In genomic region chr2:197391220-197391717, GRCh38 we compare ENCODE assay signal across 17 cellular contexts. TPM values are rescaled to one million over a fixed set of nuclear protein-coding genes. Genes with fewer than 3 reads are reported as not detected.
A peak's percentile ranks its signal among the peaks of the same experiment; 100 is the strongest.
DNase-seq lines count a peak whose midpoint lies in the region; ATAC-seq, FAIRE-seq and TF ChIP-seq lines count a peak whose summit lies in the region.
"Had no signal": no experiment of that assay in that cellular context is flagged by ENCODE, and none has a peak within 500 bp of the region (broad histone marks: within the 10 kb centered on the region; RNA-seq: fewer than 3 reads in every experiment).

No MANE protein-coding gene starts in this region.

- no peak for TF ChIP-seq RAD21 in HepG2 (CRISPR knock-in tag; IDR thresholded peaks at IDR 0.05)

- intact Hi-C loops in activated CD8-positive, alpha-beta T cell treated with anti-CD3 and anti-CD28 coated beads for 36 hours (cut with micrococcal nuclease) = no loop called here
- intact Hi-C loops in HepG2 (cut with micrococcal nuclease; ENCODE audit: unreplicated experiment) = loop anchor here (10.0 kb wide), 1 partner anchor 314 kb away; the partner anchor contains the start of gene MARS2
- intact Hi-C loops in right lobe of liver (cut with DNase I) = loop anchor here in 1 of 2 donors (10.0 kb wide), 1 partner anchor 84 kb away; no protein-coding TSS in a partner anchor
- intact Hi-C loops in mammary epithelial cell (cut with micrococcal nuclease) = no loop called here

- no peaks in the 10 kb centered on the region for H3K79me2 ChIP-seq in HepG2 (ENCODE audit: insufficient read depth, low read length)
- H3K79me2 ChIP-seq in mammary epithelial cell (ENCODE audit: insufficient read depth, low read length) = peaks cover 2% of the 10 kb centered on the region

- in situ Hi-C loops in HepG2 (cut with HindIII; ENCODE audit: extremely low pct_ligation_motif_present, low pct_unique_long_range_greater_than_20kb) (loop anchor here (25.0 kb wide), 1 partner anchor 629 kb away; no protein-coding TSS in a partner anchor), mammary epithelial cell (cut with MboI; ENCODE audit: low sequenced_read_pairs in 2 of 2) (loop anchor here in 1 of 2 donors (25.0 kb wide), 1 partner anchor 204 kb away; no protein-coding TSS in a partner anchor)

- FAIRE-seq in HepG2 (lab: Jason Lieb, UNC) = no peak

- WGBS in HepG2 (ENCODE audit: low lambda C conversion rate) = 100% methylated on average over 1 of the region's 1 CpG
- WGBS in right lobe of liver (ENCODE audit: insufficient coverage, low coverage, low lambda C conversion rate, missing lambda C conversion rate) = 91% methylated on average over 1 of the region's 1 CpG
- 100% methylated on average over 1 of the region's 1 CpG for WGBS in mammary epithelial cell (ENCODE audit: low coverage, missing lambda C conversion rate)

- POLR2A ChIA-PET in activated CD8-positive, alpha-beta T cell treated with anti-CD3 and anti-CD28 coated beads, Interleukin-2, amount 10 ng/mL, durations not matched to agents 7 days and 5 days (lab: Charles Lee) = no interaction called here
- POLR2A ChIA-PET in activated CD8-positive, alpha-beta T cell treated with anti-CD3 and anti-CD28 coated beads for 36 hours (lab: Charles Lee) = no interaction called here
- POLR2A ChIA-PET in HepG2 (lab: Yijun Ruan, JAX) = interaction anchor here (1.2 kb wide), 1 partner anchor 109 kb away, joined by 3 read pairs; the partner anchor contains the start of gene HSPD1

- H3K4me3 Mint-ChIP-seq in activated CD8-positive, alpha-beta T cell treated with anti-CD3 and anti-CD28 coated beads, Interleukin-2, amount 10 ng/mL, durations not matched to agents 7 days and 5 days = no peak overlapping the region
- H3K4me3 Mint-ChIP-seq in activated CD8-positive, alpha-beta T cell treated with anti-CD3 and anti-CD28 coated beads for 36 hours = no peak overlapping the region
- no peak overlapping the region for H3K4me3 Mint-ChIP-seq in activated naive CD8-positive, alpha-beta T cell treated with anti-CD3 and anti-CD28 coated beads for 36 hours
- H3K4me3 Mint-ChIP-seq: HFFc6 had no signal

- H3K27me3 ChIP-seq in HepG2 (ENCODE audit: control insufficient read depth in 1 of 2, insufficient read depth in 2 of 2, low read length in 2 of 2) = no peaks in the 10 kb centered on the region
- H3K27me3 ChIP-seq in right lobe of liver = no peaks in the 10 kb centered on the region
- H3K27me3 ChIP-seq in foreskin keratinocyte = no peaks in the 10 kb centered on the region
- no peaks in the 10 kb centered on the region for H3K27me3 ChIP-seq in mammary epithelial cell (ENCODE audit: insufficient read depth, low read length)
- H3K27me3 ChIP-seq: BLaER1 had no signal

- no peak overlapping the region for H3K27ac Mint-ChIP-seq in activated CD8-positive, alpha-beta T cell treated with anti-CD3 and anti-CD28 coated beads, Interleukin-2, amount 10 ng/mL, durations not matched to agents 7 days and 5 days
- no peak overlapping the region for H3K27ac Mint-ChIP-seq in activated CD8-positive, alpha-beta T cell treated with anti-CD3 and anti-CD28 coated beads for 36 hours
- peak overlapping the region; percentile 52 for H3K27ac Mint-ChIP-seq in activated naive CD8-positive, alpha-beta T cell treated with anti-CD3 and anti-CD28 coated beads for 36 hours
- H3K27ac Mint-ChIP-seq: HFFc6 had no signal

- peaks cover 14 to 42% of the 10 kb centered on the region in 2 experiments for H3K36me3 ChIP-seq in HepG2 (replicated peaks in 1 of 2; ENCODE audit: control insufficient read depth in 1 of 2, insufficient read depth in 2 of 2, low read length in 2 of 2)
- peaks cover 0 to 58% (median 26%) of the 10 kb centered on the region in 4 donors for H3K36me3 ChIP-seq in right lobe of liver
- peaks cover 29% of the 10 kb centered on the region for H3K36me3 ChIP-seq in mammary epithelial cell (ENCODE audit: insufficient read depth, low read length)

- H3K9me3 ChIP-seq in HepG2 (ENCODE audit: low read length) (no peaks in the 10 kb centered on the region), right lobe of liver (no peaks in the 10 kb centered on the region), mammary epithelial cell (replicated peaks; ENCODE audit: insufficient read depth, low read length) (no peaks in the 10 kb centered on the region)
- H3K9me3 ChIP-seq: BLaER1 had no signal

- no peak for TF ChIP-seq POLR2A in HepG2 (IDR thresholded peaks at IDR 0.05; ENCODE audit: insufficient read depth in 1 of 2, low read depth in 2 of 2, low read length in 2 of 2)
- no peak for TF ChIP-seq POLR2A in right lobe of liver (IDR thresholded peaks at IDR 0.05)

- ATAC-seq in activated CD8-positive, alpha-beta T cell treated with anti-CD3 and anti-CD28 coated beads, Interleukin-2, amount 10 ng/mL, durations not matched to agents 7 days and 5 days = peak; percentile 11
- ATAC-seq in activated CD8-positive, alpha-beta T cell treated with anti-CD3 and anti-CD28 coated beads for 36 hours = no peak
- ATAC-seq in HepG2 (peak; percentile 13), right lobe of liver (no peak), foreskin keratinocyte (peak; percentile 16), GM19397 (IDR thresholded peaks at IDR 0.05; ENCODE audit: unreplicated experiment) (no peak)

- H3K36me3 Mint-ChIP-seq in activated CD8-positive, alpha-beta T cell treated with anti-CD3 and anti-CD28 coated beads, Interleukin-2, amount 10 ng/mL, durations not matched to agents 7 days and 5 days (ENCODE audit: low read depth) = peaks cover 41% of the 10 kb centered on the region
- H3K36me3 Mint-ChIP-seq in activated CD8-positive, alpha-beta T cell treated with anti-CD3 and anti-CD28 coated beads for 36 hours (ENCODE audit: low read depth) = peaks cover 34% of the 10 kb centered on the region
- peaks cover 19% of the 10 kb centered on the region for H3K36me3 Mint-ChIP-seq in activated naive CD8-positive, alpha-beta T cell treated with anti-CD3 and anti-CD28 coated beads for 36 hours

- H3K4me1 ChIP-seq in HepG2 (ENCODE audit: insufficient read depth, low read length) = no peaks in the 10 kb centered on the region
- no peaks in the 10 kb centered on the region for H3K4me1 ChIP-seq in right lobe of liver
- no peaks in the 10 kb centered on the region for H3K4me1 ChIP-seq in foreskin keratinocyte
- H3K4me1 ChIP-seq in mammary epithelial cell (ENCODE audit: insufficient read depth, low read length) = no peaks in the 10 kb centered on the region
- H3K4me1 ChIP-seq: BLaER1 had no signal

- no peak for TF ChIP-seq CTCF in activated CD8-positive, alpha-beta T cell treated with anti-CD3 and anti-CD28 coated beads for 36 hours (IDR thresholded peaks at IDR 0.05)
- TF ChIP-seq CTCF in HepG2 (CRISPR knock-in tag; IDR thresholded peaks at IDR 0.05) = no peak
- TF ChIP-seq CTCF in right lobe of liver (IDR thresholded peaks at IDR 0.05) = no peak
- no peak for TF ChIP-seq CTCF in foreskin keratinocyte (conservative IDR thresholded peaks at IDR 0.05)
- no peak for TF ChIP-seq CTCF in mammary epithelial cell (conservative IDR thresholded peaks at IDR 0.05 in 1 of 2, IDR thresholded peaks at IDR 0.05 in 1 of 2; ENCODE audit: extremely low read depth in 1 of 2, insufficient read depth in 1 of 2, low read depth in 1 of 2, low read length in 2 of 2)

- TF ChIP-seq EP300 in HepG2 (IDR thresholded peaks at IDR 0.05; ENCODE audit: low read depth in 2 of 2, low read length in 2 of 2) (no peak), HepG2 (CRISPR knock-in tag; IDR thresholded peaks at IDR 0.05; ENCODE audit: borderline replicate concordance) (no peak)

- no peaks in the 10 kb centered on the region for H4K20me1 ChIP-seq in HepG2 (ENCODE audit: insufficient read depth, low read length)
- peaks cover 2% of the 10 kb centered on the region for H4K20me1 ChIP-seq in mammary epithelial cell (ENCODE audit: insufficient read depth, low read length)

- H3K27ac ChIP-seq in HepG2 (ENCODE audit: extremely low read length, insufficient read depth, low read length) (no peak overlapping the region), right lobe of liver (no peak overlapping the region), foreskin keratinocyte (no peak overlapping the region), mammary epithelial cell (ENCODE audit: insufficient read depth, low read depth, low read length) (no peak overlapping the region)
- H3K27ac ChIP-seq: 22Rv1, BLaER1, HL-60 had no signal

- no peaks in the 10 kb centered on the region for H3K9me3 Mint-ChIP-seq in activated CD8-positive, alpha-beta T cell treated with anti-CD3 and anti-CD28 coated beads, Interleukin-2, amount 10 ng/mL, durations not matched to agents 7 days and 5 days (ENCODE audit: insufficient read depth)
- no peaks in the 10 kb centered on the region for H3K9me3 Mint-ChIP-seq in activated CD8-positive, alpha-beta T cell treated with anti-CD3 and anti-CD28 coated beads for 36 hours
- H3K9me3 Mint-ChIP-seq in activated naive CD8-positive, alpha-beta T cell treated with anti-CD3 and anti-CD28 coated beads for 36 hours = no peaks in the 10 kb centered on the region
- H3K9me3 Mint-ChIP-seq: HFFc6 had no signal

- CTCF ChIA-PET in activated CD8-positive, alpha-beta T cell treated with anti-CD3 and anti-CD28 coated beads, Interleukin-2, amount 10 ng/mL, durations not matched to agents 7 days and 5 days (lab: Charles Lee) = no interaction called here
- CTCF ChIA-PET in activated CD8-positive, alpha-beta T cell treated with anti-CD3 and anti-CD28 coated beads for 36 hours (lab: Charles Lee) = no interaction called here
- CTCF ChIA-PET in HepG2 (lab: Yijun Ruan, JAX; ENCODE audit: low intra/inter-chr PET ratio, low total read pairs) (no interaction called here), mammary epithelial cell (lab: Charles Lee; ENCODE audit: low non-redundant PET) (no interaction called here)

- H3K4me2 ChIP-seq in HepG2 (ENCODE audit: low read depth, low read length) (no peak overlapping the region), mammary epithelial cell (ENCODE audit: insufficient read depth, low read depth, low read length) (no peak overlapping the region)
- H3K4me2 ChIP-seq: BLaER1 had no signal

- H3K9ac ChIP-seq in HepG2 (ENCODE audit: insufficient read depth, low read depth, low read length) = no peak overlapping the region
- H3K9ac ChIP-seq in mammary epithelial cell (ENCODE audit: insufficient read depth, low read length) = no peak overlapping the region
- H3K9ac ChIP-seq: BLaER1 had no signal

- no peak for DNase-seq in activated CD8-positive, alpha-beta T cell treated with anti-CD3 and anti-CD28 coated beads, Interleukin-2, amount 10 ng/mL, durations not matched to agents 7 days and 5 days
- DNase-seq in activated CD8-positive, alpha-beta T cell treated with anti-CD3 and anti-CD28 coated beads for 36 hours = no peak
- DNase-seq in HepG2 (ENCODE audit: low spot score) (no peak), right lobe of liver (no peak), foreskin keratinocyte (no peak), mammary epithelial cell (no peak)
- DNase-seq in activated naive CD8-positive, alpha-beta T cell treated with anti-CD3 and anti-CD28 coated beads for 36 hours = no peak
- DNase-seq: AML-193, DMS53, GF-D8, GOT3, HCEC 1CT, HFFc6 had no signal

- BruUV-seq in HepG2 (replicated peaks; lab: Mats Ljungman, UMichigan) (no TSS peak), mammary epithelial cell (replicated peaks; lab: Mats Ljungman, UMichigan) (no TSS peak)

- dilution Hi-C loops in mammary epithelial cell (cut with HindIII; ENCODE audit: low sequenced_read_pairs) = no loop called here

- H3K4me1 Mint-ChIP-seq in activated CD8-positive, alpha-beta T cell treated with anti-CD3 and anti-CD28 coated beads, Interleukin-2, amount 10 ng/mL, durations not matched to agents 7 days and 5 days (ENCODE audit: low read depth) = no peaks in the 10 kb centered on the region
- no peaks in the 10 kb centered on the region for H3K4me1 Mint-ChIP-seq in activated CD8-positive, alpha-beta T cell treated with anti-CD3 and anti-CD28 coated beads for 36 hours (ENCODE audit: low read depth)
- H3K4me1 Mint-ChIP-seq in activated naive CD8-positive, alpha-beta T cell treated with anti-CD3 and anti-CD28 coated beads for 36 hours = peaks cover 4% of the 10 kb centered on the region

- no peaks in the 10 kb centered on the region for H3K27me3 Mint-ChIP-seq in activated CD8-positive, alpha-beta T cell treated with anti-CD3 and anti-CD28 coated beads, Interleukin-2, amount 10 ng/mL, durations not matched to agents 7 days and 5 days (ENCODE audit: low read depth)
- H3K27me3 Mint-ChIP-seq in activated CD8-positive, alpha-beta T cell treated with anti-CD3 and anti-CD28 coated beads for 36 hours = no peaks in the 10 kb centered on the region
- H3K27me3 Mint-ChIP-seq in activated naive CD8-positive, alpha-beta T cell treated with anti-CD3 and anti-CD28 coated beads for 36 hours = no peaks in the 10 kb centered on the region

- no peak overlapping the region for H3K4me3 ChIP-seq in HepG2 (replicated peaks in 1 of 3; ENCODE audit: insufficient read depth in 1 of 3, low read depth in 2 of 3, low read length in 3 of 3)
- no peak overlapping the region for H3K4me3 ChIP-seq in right lobe of liver
- no peak overlapping the region for H3K4me3 ChIP-seq in mammary epithelial cell (replicated peaks in 1 of 3; ENCODE audit: insufficient read depth in 1 of 3, low read depth in 2 of 3, low read length in 3 of 3)
- H3K4me3 ChIP-seq: BLaER1 had no signal

- no peak overlapping the region for H2AFZ ChIP-seq in HepG2 (ENCODE audit: low read length)
- H2AFZ ChIP-seq in mammary epithelial cell (ENCODE audit: low read depth, low read length) = no peak overlapping the region

RNA-seq across cellular contexts. Expression of gene SF3B1, which starts 43.6 kb away (rescaled TPM):
- total RNA-seq in activated CD8-positive, alpha-beta T cell treated with anti-CD3 and anti-CD28 coated beads, Interleukin-2, amount 10 ng/mL, durations not matched to agents 7 days and 5 days = 100 to 1,000 TPM; 266 to 267 TPM
- total RNA-seq in activated CD8-positive, alpha-beta T cell treated with anti-CD3 and anti-CD28 coated beads for 36 hours = 100 to 1,000 TPM; 235 to 253 TPM
- total RNA-seq in HepG2 (2016; rRNA removed; fragmentation: Illumina TruSeq; extraction: Trizol) = 387 and 499 TPM in 2 replicates
- 16.2 and 16.5 TPM in 2 replicates for total RNA-seq in HepG2 (2016; cell fraction: cytosol; rRNA removed; fragmentation: Illumina TruSeq; extraction: Trizol; ENCODE audit: low read depth)
- 367 and 489 TPM in 2 replicates for total RNA-seq in HepG2 (2016; cell fraction: insoluble cytoplasmic fraction; rRNA removed; fragmentation: Illumina TruSeq; extraction: Trizol)
- total RNA-seq in HepG2 (2016; cell fraction: membrane; rRNA removed; fragmentation: Illumina TruSeq; extraction: Trizol) = 49.3 and 53.4 TPM in 2 replicates
- 418 and 502 TPM in 2 replicates for total RNA-seq in HepG2 (2016; cell fraction: nucleus; rRNA removed; fragmentation: Illumina TruSeq; extraction: Trizol)
- polyA plus RNA-seq in HepG2 (2011; rRNA removed) = 677 and 750 TPM in 2 replicates
- polyA plus RNA-seq in HepG2 (2011; cell fraction: cytosol; rRNA removed) = 115 and 183 TPM in 2 replicates
- polyA plus RNA-seq in HepG2 (2011; cell fraction: nucleus; rRNA removed) = 1,965 and 2,535 TPM in 2 replicates
- 375 and 468 TPM in 2 replicates for polyA plus RNA-seq in HepG2 (2012)
- polyA plus RNA-seq in HepG2 (2016; cell fraction: cytosol; fragmentation: Illumina TruSeq; extraction: Trizol; ENCODE audit: low read depth) = 9.7 and 15.8 TPM in 2 replicates
- polyA plus RNA-seq in HepG2 (2016; cell fraction: insoluble cytoplasmic fraction; fragmentation: Illumina TruSeq; extraction: Trizol; ENCODE audit: low read depth) = 424 and 448 TPM in 2 replicates
- polyA plus RNA-seq in HepG2 (2016; cell fraction: membrane; fragmentation: Illumina TruSeq; extraction: Trizol; ENCODE audit: low read depth) = 27.7 and 44.3 TPM in 2 replicates
- 790 and 818 TPM in 2 replicates for polyA plus RNA-seq in HepG2 (2016; cell fraction: nucleus; fragmentation: Illumina TruSeq; extraction: Trizol; ENCODE audit: insufficient read depth, low read depth)
- polyA minus RNA-seq in HepG2 (2011; rRNA and poly(A)+ RNA removed; ENCODE audit: low replicate concordance) = 198 and 376 TPM in 2 replicates
- 123 TPM in 2 replicates for polyA minus RNA-seq in HepG2 (2011; cell fraction: cytosol; rRNA and poly(A)+ RNA removed)
- 1,412 and 1,821 TPM in 2 replicates for polyA minus RNA-seq in HepG2 (2011; cell fraction: nucleus; rRNA and poly(A)+ RNA removed)
- 100 to 1,000 TPM in 3 of 6 experiments, 10 to 100 TPM in 3; 74.6 to 113 (median 100) TPM for total RNA-seq in right lobe of liver
- total RNA-seq in activated naive CD8-positive, alpha-beta T cell treated with anti-CD3 and anti-CD28 coated beads for 36 hours = 100 to 1,000 TPM; 230 to 241 TPM
- total RNA-seq in foreskin keratinocyte = 128 and 136 TPM in 2 replicates
- polyA plus RNA-seq in foreskin keratinocyte = 137 and 140 TPM in 2 replicates
- 100 to 1,000 TPM; 132 to 153 TPM for total RNA-seq in mammary epithelial cell
- polyA plus RNA-seq in mammary epithelial cell = 178 TPM
- polyA minus RNA-seq in mammary epithelial cell = 173 TPM

Comparison
In these comparisons a context has a peak if more than half of its experiments do, and no peak if none do; other contexts are left out.
1. ATAC-seq: peak in activated CD8-positive, alpha-beta T cell treated with anti-CD3 and anti-CD28 coated beads, Interleukin-2, amount 10 ng/mL, durations not matched to agents 7 days and 5 days (single experiment), HepG2 (single experiment) and foreskin keratinocyte (single experiment); none in activated CD8-positive, alpha-beta T cell treated with anti-CD3 and anti-CD28 coated beads for 36 hours (single experiment), right lobe of liver (0 of 4) and GM19397 (single experiment).